In genomic region chr4:168831585-168831918, GRCh38 we compare ENCODE assay signal across 8 cellular contexts.
DNase-seq lines count a peak whose midpoint lies in the region; ATAC-seq and TF ChIP-seq lines count a peak whose summit lies in the region.

No MANE protein-coding gene starts in this region.

- ATAC-seq in HG03045 (IDR thresholded peaks at IDR 0.05; ENCODE audit: unreplicated experiment) (peak; percentile 8), GM19397 (IDR thresholded peaks at IDR 0.05; ENCODE audit: unreplicated experiment) (no peak)

- peaks cover 10% of the 10 kb centered on the region for H3K4me1 ChIP-seq in DOHH2 (ENCODE audit: control insufficient read depth, low read length)

- H3K27ac ChIP-seq in DOHH2 (ENCODE audit: low read depth, low read length), result no peak overlapping the region

- H3K4me3 ChIP-seq in DOHH2 (ENCODE audit: low read length), result peak overlapping the region; percentile 67

- peaks cover 23% of the 10 kb centered on the region for H3K27me3 ChIP-seq in DOHH2 (ENCODE audit: control insufficient read depth, low read length)

- peaks cover 10% of the 10 kb centered on the region for H3K27me3 Mint-ChIP-seq in brain
- H3K27me3 Mint-ChIP-seq in mesothelial cell of epicardium (ENCODE audit: low read depth), result no peaks in the 10 kb centered on the region

- no peaks in the 10 kb centered on the region for H3F3A ChIP-seq in DOHH2 (ENCODE audit: control insufficient read depth, insufficient read depth)

- no peaks in the 10 kb centered on the region for H3K9me2 ChIP-seq in DOHH2 (replicated peaks; ENCODE audit: control insufficient read depth, low read length)

- DNase-seq in mesothelial cell of epicardium (ENCODE audit: low spot score in 2 of 2, unreplicated experiment in 2 of 2) (no peak), NCI-H446 treated with DMSO at 0.1 percent for 48 hours (lab: John Stamatoyannopoulos, UW) (no peak), HUDEP-2 (lab: John Stamatoyannopoulos, UW; ENCODE audit: unreplicated experiment in 76 of 76) (no peak)
- DNase-seq in effector CD8-positive, alpha-beta T cell (lab: John Stamatoyannopoulos, UW), result no peak

- H3K9me3 ChIP-seq in DOHH2 (ENCODE audit: control insufficient read depth, insufficient read depth, low read length), result no peaks in the 10 kb centered on the region

- no peaks in the 10 kb centered on the region for H3K79me2 ChIP-seq in DOHH2 (ENCODE audit: control insufficient read depth, low read length)

- H4K20me1 ChIP-seq in DOHH2 (ENCODE audit: control insufficient read depth, insufficient read depth, low read depth, low read length), result no peaks in the 10 kb centered on the region

- peak overlapping the region; percentile 79 for H3K4me2 ChIP-seq in DOHH2 (ENCODE audit: low read length)

- TF ChIP-seq CTCF in DOHH2 (IDR thresholded peaks at IDR 0.05; ENCODE audit: low read depth, low read length, poor library complexity, severe bottlenecking) (no peak), brain (conservative IDR thresholded peaks at IDR 0.05) (no peak), mesothelial cell of epicardium (IDR thresholded peaks at IDR 0.05; ENCODE audit: unreplicated experiment) (no peak)

- no peaks in the 10 kb centered on the region for H3K36me3 ChIP-seq in DOHH2 (ENCODE audit: control insufficient read depth, low read length)

- H3K27ac Mint-ChIP-seq in brain, result peak overlapping the region; percentile 91 to 99 (median 93)
- peak overlapping the region; percentile 94 for H3K27ac Mint-ChIP-seq in mesothelial cell of epicardium

- H3K4me1 Mint-ChIP-seq in brain (peaks cover 57% of the 10 kb centered on the region), mesothelial cell of epicardium (peaks cover 39% of the 10 kb centered on the region)

- H3K36me3 Mint-ChIP-seq in brain, result peaks cover 18% of the 10 kb centered on the region
- peaks cover 8% of the 10 kb centered on the region for H3K36me3 Mint-ChIP-seq in mesothelial cell of epicardium

- H3K9me3 Mint-ChIP-seq in brain, result no peaks in the 10 kb centered on the region
- no peaks in the 10 kb centered on the region for H3K9me3 Mint-ChIP-seq in mesothelial cell of epicardium

- H3K4me3 Mint-ChIP-seq in brain, result peak overlapping the region; percentile 85 to 98 (median 92)
- peak overlapping the region; percentile 90 for H3K4me3 Mint-ChIP-seq in mesothelial cell of epicardium
